Comparison of ENCODE assay signal across 26 cellular contexts in the genomic region with DNA sequence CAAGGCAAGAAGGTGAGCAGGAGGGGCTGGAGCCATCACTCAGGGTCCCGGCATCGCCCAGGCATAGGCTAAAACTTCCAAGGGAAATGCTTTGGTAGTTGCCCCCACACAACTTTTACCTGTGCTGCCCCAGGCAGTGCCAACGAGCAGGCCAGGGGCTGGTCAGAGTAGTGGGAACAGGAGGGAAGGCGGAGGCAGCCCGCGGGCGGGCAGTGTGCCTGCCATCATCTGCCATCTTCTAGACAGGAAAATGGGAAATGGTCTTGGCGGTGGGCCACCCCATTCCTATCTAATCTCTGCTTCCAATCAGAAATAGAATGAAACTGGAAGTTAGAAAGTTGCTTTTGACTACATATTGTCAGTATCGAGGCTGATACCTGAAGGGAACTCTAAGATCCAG. TPM values are rescaled to one million over a fixed set of nuclear protein-coding genes. Genes with fewer than 3 reads are reported as not detected.
"Had no signal": no experiment of that assay in that cellular context is flagged by ENCODE, and none has a peak within 500 bp of the region (broad histone marks: within the 10 kb centered on the region; RNA-seq: fewer than 3 reads in every experiment).

No MANE protein-coding gene starts in this region.

- H3K27ac Mint-ChIP-seq: dendritic cell treated with granulocyte-macrophage colony-stimulating factor and Interleukin-4, amounts not matched to agents 40 ng/mL and 50 ng/mL, for 4 days; effector memory CD8-positive, alpha-beta T cell; endodermal cell had no signal

- H3K9me3 Mint-ChIP-seq: dendritic cell treated with granulocyte-macrophage colony-stimulating factor and Interleukin-4, amounts not matched to agents 40 ng/mL and 50 ng/mL, for 4 days; effector memory CD8-positive, alpha-beta T cell; endodermal cell had no signal

- ATAC-seq: effector memory CD8-positive, alpha-beta T cell; esophagus mucosa; foreskin keratinocyte; gastrocnemius medialis; gastroesophageal sphincter; heart left ventricle; heart right ventricle had no signal

- H3K9me3 ChIP-seq: colonic mucosa, esophagus muscularis mucosa, esophagus squamous epithelium, gastrocnemius medialis, gastroesophageal sphincter, heart left ventricle, heart right ventricle had no signal

- H3K4me3 Mint-ChIP-seq: dendritic cell treated with granulocyte-macrophage colony-stimulating factor and Interleukin-4, amounts not matched to agents 40 ng/mL and 50 ng/mL, for 4 days; effector memory CD8-positive, alpha-beta T cell; endodermal cell had no signal

- DNase-seq: colonic mucosa; cortex of kidney; dermis blood vessel endothelial cell; dorsolateral prefrontal cortex; effector CD4-positive, alpha-beta T cell; effector CD8-positive, alpha-beta T cell; effector memory CD4-positive, alpha-beta T cell; effector memory CD8-positive, alpha-beta T cell; endodermal cell; erythroblast; esophagus squamous epithelium; foreskin fibroblast; foreskin keratinocyte; foreskin melanocyte; gastrocnemius medialis; glutamatergic neuron; head of caudate nucleus; heart left ventricle; heart right ventricle had no signal

RNA-seq across cellular contexts. Expression of a gene that starts 26.0 kb away (rescaled TPM):
- total RNA-seq: dermis blood vessel endothelial cell, dermis microvascular lymphatic vessel endothelial cell, endothelial cell of umbilical vein, esophagus muscularis mucosa, fibroblast of lung, gastrocnemius medialis, heart left ventricle had no signal
